17 cellular contexts compared by ENCODE assay signal in genomic region chr10:13916384-13916947, GRCh38.
"Had no signal": no experiment of that assay in that cellular context is flagged by ENCODE, and none has a peak within 500 bp of the region (broad histone marks: within the 10 kb centered on the region; RNA-seq: fewer than 3 reads in every experiment).

No MANE protein-coding gene starts in this region.

- H3K9me3 ChIP-seq: lower lobe of right lung, mucosa of descending colon, testis had no signal

- H3K36me3 ChIP-seq: lower lobe of right lung had no signal

- H3K27ac Mint-ChIP-seq: activated naive CD8-positive, alpha-beta T cell treated with anti-CD3 and anti-CD28 coated beads, Interleukin-2, amount 10 ng/mL, durations not matched to agents 7 days and 5 days; activated T-cell treated with anti-CD3 and anti-CD28 coated beads, Interleukin-2, amount 50 U/mL, for 24 hours; naive thymus-derived CD8-positive, alpha-beta T cell; T-helper 2 cell treated with Interferon-gamma antibody and Interleukin-4, amounts not matched to agents 5 μg/mL and 100 μg/mL, for 36 hours had no signal

- H3K4me3 Mint-ChIP-seq: activated naive CD8-positive, alpha-beta T cell treated with anti-CD3 and anti-CD28 coated beads, Interleukin-2, amount 10 ng/mL, durations not matched to agents 7 days and 5 days; activated T-cell treated with anti-CD3 and anti-CD28 coated beads, Interleukin-2, amount 50 U/mL, for 24 hours; naive thymus-derived CD8-positive, alpha-beta T cell; T-helper 2 cell treated with Interferon-gamma antibody and Interleukin-4, amounts not matched to agents 5 μg/mL and 100 μg/mL, for 36 hours had no signal

- H3K4me1 ChIP-seq: testis had no signal

- ATAC-seq: activated CD4-positive, CD25-positive, alpha-beta regulatory T cell treated with anti-CD3 and anti-CD28 coated beads, Interleukin-2, amount 50 U/mL, for 24 hours; lower lobe of right lung; mucosa of descending colon; naive thymus-derived CD8-positive, alpha-beta T cell; stimulated activated naive CD8-positive, alpha-beta T cell treated with anti-CD3 and anti-CD28 coated beads, Interleukin-15, Interleukin-2, amounts not matched to agents 100 U/mL and 50 U/mL, for 24 hours had no signal

- H3K36me3 Mint-ChIP-seq: activated naive CD8-positive, alpha-beta T cell treated with anti-CD3 and anti-CD28 coated beads, Interleukin-2, amount 10 ng/mL, durations not matched to agents 7 days and 5 days; naive thymus-derived CD8-positive, alpha-beta T cell had no signal

- H3K9me3 Mint-ChIP-seq: activated naive CD8-positive, alpha-beta T cell treated with anti-CD3 and anti-CD28 coated beads, Interleukin-2, amount 10 ng/mL, durations not matched to agents 7 days and 5 days; activated T-cell treated with anti-CD3 and anti-CD28 coated beads, Interleukin-2, amount 50 U/mL, for 24 hours; naive thymus-derived CD8-positive, alpha-beta T cell; T-helper 2 cell treated with Interferon-gamma antibody and Interleukin-4, amounts not matched to agents 5 μg/mL and 100 μg/mL, for 36 hours had no signal

- H3K27ac ChIP-seq: epithelial cell of prostate, lower lobe of right lung, testis had no signal

- H3K27me3 Mint-ChIP-seq: activated T-cell treated with anti-CD3 and anti-CD28 coated beads, Interleukin-2, amount 50 U/mL, for 24 hours; naive thymus-derived CD8-positive, alpha-beta T cell had no signal

- H3K4me1 Mint-ChIP-seq: activated naive CD8-positive, alpha-beta T cell treated with anti-CD3 and anti-CD28 coated beads, Interleukin-2, amount 10 ng/mL, durations not matched to agents 7 days and 5 days; naive thymus-derived CD8-positive, alpha-beta T cell had no signal

- H3K4me3 ChIP-seq: lower lobe of right lung, mucosa of descending colon, testis had no signal

- H3K27me3 ChIP-seq: testis had no signal

- DNase-seq: activated effector memory CD4-positive, alpha-beta T cell treated with anti-CD3 and anti-CD28 coated beads, Interleukin-2, amount 50 U/mL, for 16 hours; activated naive CD8-positive, alpha-beta T cell treated with anti-CD3 and anti-CD28 coated beads, Interleukin-2, amount 10 ng/mL, durations not matched to agents 7 days and 5 days; activated T-cell treated with anti-CD3 and anti-CD28 coated beads, Interleukin-2, amount 50 U/mL, for 24 hours; aorta; cortex of kidney; effector memory CD4-positive, alpha-beta T cell; lower lobe of right lung; mucosa of descending colon; naive thymus-derived CD8-positive, alpha-beta T cell; stimulated activated CD4-positive, alpha-beta T cell treated with anti-CD3 and anti-CD28 coated beads, Interleukin-2, amount 100 ng/mL, for 48 hours; stimulated activated CD8-positive, alpha-beta memory T cell treated with anti-CD3 and anti-CD28 coated beads, Interleukin-4, amount 100 ng/mL, for 48 hours; stimulated activated naive CD8-positive, alpha-beta T cell treated with anti-CD3 and anti-CD28 coated beads, Interleukin-15, Interleukin-2, amounts not matched to agents 100 U/mL and 50 U/mL, for 24 hours; SW 1271; testis had no signal
